Comparison of ENCODE assay signal across 18 cellular contexts in the genomic region with DNA sequence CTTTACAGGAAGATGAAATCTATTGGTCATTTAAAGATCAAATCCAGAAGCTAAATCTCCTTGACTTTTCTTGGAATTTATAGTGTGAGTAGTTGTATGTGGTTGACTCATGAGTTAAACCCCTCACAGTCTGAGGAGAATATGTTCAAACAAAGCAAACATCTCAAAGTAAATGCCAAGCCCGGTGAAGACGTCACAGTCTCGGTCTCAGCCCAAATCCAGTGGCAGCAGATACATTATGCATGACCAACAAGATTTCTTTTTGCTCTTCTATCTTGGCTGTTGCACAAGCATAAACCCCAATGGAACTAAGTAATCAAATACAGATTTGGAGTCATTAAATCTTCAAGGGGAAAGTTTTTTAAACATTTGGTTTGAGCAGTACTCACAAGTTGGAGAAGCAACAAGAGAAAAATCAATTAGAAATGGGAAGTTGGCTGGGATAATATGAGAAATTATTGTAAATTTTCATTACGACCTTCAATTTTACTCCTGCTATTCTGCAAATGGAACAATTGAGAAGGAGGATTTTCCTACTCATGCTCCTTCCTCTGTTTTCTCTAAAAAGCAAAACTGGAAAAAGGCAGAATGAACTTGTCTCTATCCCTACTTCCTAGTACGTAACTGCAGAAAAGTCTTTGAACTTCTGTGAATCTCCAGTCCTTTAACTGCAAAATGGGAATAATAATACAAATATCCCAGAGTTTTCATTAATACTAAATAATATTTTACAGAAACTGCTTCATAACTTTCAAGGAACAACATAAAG.
DNase-seq lines count a peak whose midpoint lies in the region; ATAC-seq and TF ChIP-seq lines count a peak whose summit lies in the region.
"Had no signal": no experiment of that assay in that cellular context is flagged by ENCODE, and none has a peak within 500 bp of the region (broad histone marks: within the 10 kb centered on the region; RNA-seq: fewer than 3 reads in every experiment).

No MANE protein-coding gene starts in this region.

- H3K9me3 Mint-ChIP-seq in HFFc6, result no peaks in the 10 kb centered on the region

- H3K4me1 ChIP-seq in ACC112 (ENCODE audit: control insufficient read depth, insufficient read depth, low read length, unreplicated experiment), result peaks cover 4% of the 10 kb centered on the region

- ATAC-seq in SK-N-SH treated with all-trans-retinoic acid at 6 μM for 48 hours (no peak), GM21825 (IDR thresholded peaks at IDR 0.05; ENCODE audit: unreplicated experiment) (no peak), HG03354 (IDR thresholded peaks at IDR 0.05; ENCODE audit: poor library complexity, severe bottlenecking, unreplicated experiment) (no peak)
- ATAC-seq: activated CD4-positive, alpha-beta T cell treated with anti-CD3 and anti-CD28 coated beads for 36 hours had no signal

- no peaks in the 10 kb centered on the region for H3K79me2 ChIP-seq in ACC112 (ENCODE audit: control insufficient read depth, insufficient read depth, low read length, unreplicated experiment)

- H3K27me3 ChIP-seq in ACC112 (ENCODE audit: insufficient read depth, low read length), result no peaks in the 10 kb centered on the region

- H3K27me3 Mint-ChIP-seq in HFFc6 (ENCODE audit: insufficient read depth), result no peaks in the 10 kb centered on the region
- H3K27me3 Mint-ChIP-seq: activated CD4-positive, alpha-beta T cell treated with anti-CD3 and anti-CD28 coated beads for 36 hours; memory B cell had no signal

- H3K36me3 ChIP-seq in ACC112 (ENCODE audit: insufficient read depth, low read length), result no peaks in the 10 kb centered on the region
- H3K36me3 ChIP-seq: thoracic aorta had no signal

- peak overlapping the region; percentile 51 for H3K27ac ChIP-seq in ACC112 (ENCODE audit: low read depth, low read length)
- H3K27ac ChIP-seq: thoracic aorta had no signal

- no peak overlapping the region for H2AFZ ChIP-seq in ACC112 (ENCODE audit: low read length, unreplicated experiment)

- H3K4me3 Mint-ChIP-seq in HFFc6, result peak overlapping the region; percentile 22; the same call in 1 of the 2 replicates
- H3K4me3 Mint-ChIP-seq: activated CD4-positive, alpha-beta T cell treated with anti-CD3 and anti-CD28 coated beads for 36 hours; immature natural killer cell; memory B cell had no signal

- H3K4me1 Mint-ChIP-seq in HFFc6 (ENCODE audit: low read depth), result peaks cover 30% of the 10 kb centered on the region
- H3K4me1 Mint-ChIP-seq: activated CD4-positive, alpha-beta T cell treated with anti-CD3 and anti-CD28 coated beads for 36 hours; immature natural killer cell; memory B cell had no signal

- H3K4me3 ChIP-seq in ACC112 (ENCODE audit: low read depth, low read length), result no peak overlapping the region
- H3K4me3 ChIP-seq: thoracic aorta had no signal

- peak overlapping the region; percentile 37 for H3K27ac Mint-ChIP-seq in HFFc6
- H3K27ac Mint-ChIP-seq: activated CD4-positive, alpha-beta T cell treated with anti-CD3 and anti-CD28 coated beads for 36 hours; immature natural killer cell; memory B cell had no signal

- DNase-seq in HFFc6 (peak; percentile 66), fibroblast of peridontal ligament (ENCODE audit: extremely low read depth) (peak; percentile 100), mucosa of gallbladder (ENCODE audit: low spot score) (peak; percentile 21), GF-D8 (lab: John Stamatoyannopoulos, UW) (no peak)
- DNase-seq: activated CD4-positive, alpha-beta T cell treated with anti-CD3 and anti-CD28 coated beads for 36 hours; activated CD8-positive, alpha-beta memory T cell treated with anti-CD3 and anti-CD28 coated beads, Interleukin-2, amount 50 U/mL, for 4 hours; activated naive CD4-positive, alpha-beta T cell; Calu3; effector CD4-positive, alpha-beta T cell; immature natural killer cell; NCI-H146; T1000 had no signal

- H3K36me3 Mint-ChIP-seq in HFFc6 (ENCODE audit: low read depth), result no peaks in the 10 kb centered on the region
- H3K36me3 Mint-ChIP-seq: immature natural killer cell, memory B cell had no signal

- TF ChIP-seq CTCF in HFFc6 (IDR thresholded peaks at IDR 0.05), result no peak

TF ChIP-seq in SK-N-SH treated with all-trans-retinoic acid at 6 μM for 48 hours, 23 proteins besides CTCF, POLR2A, EP300 and RAD21:
- TF ChIP-seq, protein P1, sequence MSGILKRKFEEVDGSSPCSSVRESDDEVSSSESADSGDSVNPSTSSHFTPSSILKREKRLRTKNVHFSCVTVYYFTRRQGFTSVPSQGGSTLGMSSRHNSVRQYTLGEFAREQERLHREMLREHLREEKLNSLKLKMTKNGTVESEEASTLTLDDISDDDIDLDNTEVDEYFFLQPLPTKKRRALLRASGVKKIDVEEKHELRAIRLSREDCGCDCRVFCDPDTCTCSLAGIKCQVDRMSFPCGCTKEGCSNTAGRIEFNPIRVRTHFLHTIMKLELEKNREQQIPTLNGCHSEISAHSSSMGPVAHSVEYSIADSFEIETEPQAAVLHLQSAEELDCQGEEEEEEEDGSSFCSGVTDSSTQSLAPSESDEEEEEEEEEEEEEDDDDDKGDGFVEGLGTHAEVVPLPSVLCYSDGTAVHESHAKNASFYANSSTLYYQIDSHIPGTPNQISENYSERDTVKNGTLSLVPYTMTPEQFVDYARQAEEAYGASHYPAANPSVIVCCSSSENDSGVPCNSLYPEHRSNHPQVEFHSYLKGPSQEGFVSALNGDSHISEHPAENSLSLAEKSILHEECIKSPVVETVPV (CRISPR knock-in tag; IDR thresholded peaks at IDR 0.05), result no peak
- TF ChIP-seq OSR1 (CRISPR knock-in tag; IDR thresholded peaks at IDR 0.05) (no peak), ARNTL (CRISPR knock-in tag; IDR thresholded peaks at IDR 0.05; ENCODE audit: borderline replicate concordance, low read depth) (no peak), TOX (CRISPR knock-in tag; IDR thresholded peaks at IDR 0.05; ENCODE audit: borderline replicate concordance) (no peak), TCF4 (CRISPR knock-in tag; IDR thresholded peaks at IDR 0.05; ENCODE audit: borderline replicate concordance) (no peak), ZFP3 (CRISPR knock-in tag; IDR thresholded peaks at IDR 0.05) (no peak), ISL1 (CRISPR knock-in tag; IDR thresholded peaks at IDR 0.05) (no peak), ZC3H10 (CRISPR knock-in tag; IDR thresholded peaks at IDR 0.05) (no peak), CSDC2 (CRISPR knock-in tag; IDR thresholded peaks at IDR 0.05) (no peak), RARB (CRISPR knock-in tag; IDR thresholded peaks at IDR 0.05) (no peak)
- TF ChIP-seq, protein P2, sequence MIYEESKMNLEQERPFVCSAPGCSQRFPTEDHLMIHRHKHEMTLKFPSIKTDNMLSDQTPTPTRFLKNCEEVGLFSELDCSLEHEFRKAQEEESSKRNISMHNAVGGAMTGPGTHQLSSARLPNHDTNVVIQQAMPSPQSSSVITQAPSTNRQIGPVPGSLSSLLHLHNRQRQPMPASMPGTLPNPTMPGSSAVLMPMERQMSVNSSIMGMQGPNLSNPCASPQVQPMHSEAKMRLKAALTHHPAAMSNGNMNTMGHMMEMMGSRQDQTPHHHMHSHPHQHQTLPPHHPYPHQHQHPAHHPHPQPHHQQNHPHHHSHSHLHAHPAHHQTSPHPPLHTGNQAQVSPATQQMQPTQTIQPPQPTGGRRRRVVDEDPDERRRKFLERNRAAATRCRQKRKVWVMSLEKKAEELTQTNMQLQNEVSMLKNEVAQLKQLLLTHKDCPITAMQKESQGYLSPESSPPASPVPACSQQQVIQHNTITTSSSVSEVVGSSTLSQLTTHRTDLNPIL (CRISPR knock-in tag; IDR thresholded peaks at IDR 0.05; ENCODE audit: low read depth), result no peak
